Comparison of ENCODE assay signal across 20 cellular contexts in the genomic region with DNA sequence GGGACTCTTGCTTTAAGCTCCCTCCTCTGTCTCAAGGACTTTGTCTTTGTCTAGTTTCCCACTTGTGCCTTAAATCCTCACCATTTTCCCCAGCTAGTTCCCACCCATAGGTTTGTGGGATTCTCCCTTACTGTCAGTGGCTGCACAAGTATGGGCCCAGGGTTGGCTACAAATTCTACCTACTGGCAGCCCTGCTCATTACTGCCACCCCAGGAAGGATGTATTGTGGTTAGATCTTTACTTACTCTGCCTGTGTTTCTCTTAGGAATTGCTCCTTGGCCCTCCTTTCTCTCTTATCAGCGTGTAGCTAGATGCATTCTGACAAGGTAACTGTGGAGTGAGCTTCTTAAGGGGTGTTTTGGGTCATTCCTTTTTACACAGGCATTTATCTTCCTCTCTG.
DNase-seq lines count a peak whose midpoint lies in the region; TF ChIP-seq lines count a peak whose summit lies in the region.
"Had no signal": no experiment of that assay in that cellular context is flagged by ENCODE, and none has a peak within 500 bp of the region (broad histone marks: within the 10 kb centered on the region; RNA-seq: fewer than 3 reads in every experiment).

No MANE protein-coding gene starts in this region.

- H3K27ac ChIP-seq in endodermal cell (ENCODE audit: low read depth, low read length) = no peak overlapping the region
- H3K27ac ChIP-seq: prostate gland, thyroid gland had no signal

- POLR2A ChIA-PET in HEK293T (lab: Yijun Ruan, JAX) = interaction anchor here (0.5 kb wide), 1 partner anchor 23 kb away, joined by 3 read pairs; no protein-coding TSS in a partner anchor

- H3K9me3 Mint-ChIP-seq in endodermal cell = no peaks in the 10 kb centered on the region

- CTCF ChIA-PET in HEK293T (lab: Yijun Ruan, JAX) = interaction anchor here (0.6 to 1.7 kb wide), 5 partner anchors 9 to 809 kb away, joined by 3 to 5 read pairs (median 4); no protein-coding TSS in a partner anchor

- H3K27ac Mint-ChIP-seq in endodermal cell = no peak overlapping the region
- H3K27ac Mint-ChIP-seq: activated B cell treated with CpG ODN at 0.5 μM for 24 hours; activated naive CD8-positive, alpha-beta T cell; stimulated activated naive CD8-positive, alpha-beta T cell treated with anti-CD3 and anti-CD28 coated beads, Interleukin-15, Interleukin-2, amounts not matched to agents 100 ng/mL and 50 ng/mL, for 24 hours had no signal

- H3K27me3 Mint-ChIP-seq in endodermal cell (ENCODE audit: insufficient read depth) = no peaks in the 10 kb centered on the region
- H3K27me3 Mint-ChIP-seq: activated B cell treated with CpG ODN at 0.5 μM for 24 hours; activated naive CD8-positive, alpha-beta T cell; stimulated activated naive CD8-positive, alpha-beta T cell treated with anti-CD3 and anti-CD28 coated beads, Interleukin-15, Interleukin-2, amounts not matched to agents 100 ng/mL and 50 ng/mL, for 24 hours had no signal

- H3K9me3 ChIP-seq in NT2/D1 (ENCODE audit: insufficient read depth, low read length) (no peaks in the 10 kb centered on the region), endodermal cell (ENCODE audit: control insufficient read depth, low read length) (no peaks in the 10 kb centered on the region)
- H3K9me3 ChIP-seq: prostate gland, thyroid gland had no signal

- peak; percentile 71 for TF ChIP-seq CTCF in endodermal cell (conservative IDR thresholded peaks at IDR 0.05)

- H3K27me3 ChIP-seq in NT2/D1 (ENCODE audit: insufficient read depth, insufficient read length) (no peaks in the 10 kb centered on the region), endodermal cell (ENCODE audit: control insufficient read depth, insufficient read depth, low read length, poor library complexity, severe bottlenecking) (no peaks in the 10 kb centered on the region)
- H3K27me3 ChIP-seq: thyroid gland had no signal

- peak; percentile 63 for DNase-seq in HEK293T (ENCODE audit: extremely low spot score)
- peak; percentile 2 for DNase-seq in NT2/D1 (ENCODE audit: low read depth, low spot score)
- peak; percentile 72 for DNase-seq in endodermal cell
- DNase-seq in ACHN = no peak
- no peak for DNase-seq in dermis blood vessel endothelial cell
- DNase-seq in NCI-H2029 treated with DMSO at 0.1 percent for 48 hours (lab: John Stamatoyannopoulos, UW) = no peak
- DNase-seq in T-helper 2 cell = no peak
- DNase-seq: activated B cell treated with CpG ODN at 0.5 μM for 24 hours, AML-193, aorta, glutamatergic neuron, mammary epithelial cell, NCI-H1105, NCI-H2081 treated with DMSO at 0.1 percent for 48 hours, NCI-H510A, T-helper 9 cell, thyroid gland had no signal

- no peak overlapping the region for H3K4me3 Mint-ChIP-seq in endodermal cell
- H3K4me3 Mint-ChIP-seq: activated B cell treated with CpG ODN at 0.5 μM for 24 hours; activated naive CD8-positive, alpha-beta T cell; stimulated activated naive CD8-positive, alpha-beta T cell treated with anti-CD3 and anti-CD28 coated beads, Interleukin-15, Interleukin-2, amounts not matched to agents 100 ng/mL and 50 ng/mL, for 24 hours had no signal

- H3K4me1 ChIP-seq in NT2/D1 (ENCODE audit: insufficient read depth, insufficient read length) = no peaks in the 10 kb centered on the region
- H3K4me1 ChIP-seq in endodermal cell (ENCODE audit: control insufficient read depth, insufficient read depth, low read length) = no peaks in the 10 kb centered on the region
- H3K4me1 ChIP-seq: prostate gland, thyroid gland had no signal

- in situ Hi-C loops in ACHN (cut with HindIII; ENCODE audit: low pct_ligation_motif_present, low pct_unique_long_range_greater_than_20kb, low sequenced_read_pairs) = no loop called here

- no CpG with 5 or more reads among the region's 1 CpG for WGBS in endodermal cell (ENCODE audit: insufficient coverage in 1 of 2, insufficient read length in 1 of 2), 2 experiments

- H3K9ac ChIP-seq in NT2/D1 (ENCODE audit: insufficient read length, low read depth) = no peak overlapping the region
- H3K9ac ChIP-seq in endodermal cell (ENCODE audit: extremely low read depth, low read length, poor library complexity, severe bottlenecking) = no peak overlapping the region

- no peaks in the 10 kb centered on the region for H3K36me3 Mint-ChIP-seq in endodermal cell (ENCODE audit: low read depth)
- H3K36me3 Mint-ChIP-seq: activated naive CD8-positive, alpha-beta T cell had no signal

- no peaks in the 10 kb centered on the region for H3K4me1 Mint-ChIP-seq in endodermal cell
- H3K4me1 Mint-ChIP-seq: activated B cell treated with CpG ODN at 0.5 μM for 24 hours had no signal

- H3K36me3 ChIP-seq in NT2/D1 (ENCODE audit: insufficient read depth, insufficient read length, low read length) (no peaks in the 10 kb centered on the region), endodermal cell (ENCODE audit: control insufficient read depth, insufficient read depth, low read length) (no peaks in the 10 kb centered on the region)
- H3K36me3 ChIP-seq: prostate gland, thyroid gland had no signal

- no peak overlapping the region for H3K4me3 ChIP-seq in NT2/D1 (ENCODE audit: insufficient read length, low read depth)
- no peak overlapping the region for H3K4me3 ChIP-seq in endodermal cell (ENCODE audit: low read length)
- H3K4me3 ChIP-seq: prostate gland, thyroid gland had no signal

TF ChIP-seq in HEK293T, 16 proteins besides CTCF, POLR2A, EP300 and RAD21:
- TF ChIP-seq ZNF384 (IDR thresholded peaks at IDR 0.05) (no peak), L3MBTL2 (conservative IDR thresholded peaks at IDR 0.05) (no peak), ELF4 (IDR thresholded peaks at IDR 0.05) (no peak), HDGF (IDR thresholded peaks at IDR 0.05; ENCODE audit: borderline replicate concordance) (no peak), LEF1 (IDR thresholded peaks at IDR 0.05; ENCODE audit: borderline replicate concordance) (no peak), CTBP1 (IDR thresholded peaks at IDR 0.05; ENCODE audit: borderline replicate concordance) (no peak), SP1 (IDR thresholded peaks at IDR 0.05) (no peak), FOXM1 (IDR thresholded peaks at IDR 0.05; ENCODE audit: borderline replicate concordance) (no peak), BHLHE40 (IDR thresholded peaks at IDR 0.05; ENCODE audit: borderline replicate concordance) (no peak), ARNT (IDR thresholded peaks at IDR 0.05) (no peak), FOXA1 (IDR thresholded peaks at IDR 0.05) (no peak), NFRKB (IDR thresholded peaks at IDR 0.05) (no peak), FOXK2 (IDR thresholded peaks at IDR 0.05) (no peak), TARDBP (IDR thresholded peaks at IDR 0.05) (no peak), SUZ12 (IDR thresholded peaks at IDR 0.05) (no peak)
- TF ChIP-seq, protein P1, sequence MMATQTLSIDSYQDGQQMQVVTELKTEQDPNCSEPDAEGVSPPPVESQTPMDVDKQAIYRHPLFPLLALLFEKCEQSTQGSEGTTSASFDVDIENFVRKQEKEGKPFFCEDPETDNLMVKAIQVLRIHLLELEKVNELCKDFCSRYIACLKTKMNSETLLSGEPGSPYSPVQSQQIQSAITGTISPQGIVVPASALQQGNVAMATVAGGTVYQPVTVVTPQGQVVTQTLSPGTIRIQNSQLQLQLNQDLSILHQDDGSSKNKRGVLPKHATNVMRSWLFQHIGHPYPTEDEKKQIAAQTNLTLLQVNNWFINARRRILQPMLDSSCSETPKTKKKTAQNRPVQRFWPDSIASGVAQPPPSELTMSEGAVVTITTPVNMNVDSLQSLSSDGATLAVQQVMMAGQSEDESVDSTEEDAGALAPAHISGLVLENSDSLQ (IDR thresholded peaks at IDR 0.05) = no peak

Comparison
In these comparisons a context has a peak if more than half of its experiments do, and no peak if none do; other contexts are left out.
1. DNase-seq: peak in HEK293T (single experiment), NT2/D1 (single experiment) and endodermal cell (single experiment); none in ACHN (single experiment), dermis blood vessel endothelial cell (single experiment), NCI-H2029 treated with DMSO at 0.1 percent for 48 hours (single experiment) and T-helper 2 cell (0 of 5).